ENCODE assay signal across 1 cellular context in the genomic region with DNA sequence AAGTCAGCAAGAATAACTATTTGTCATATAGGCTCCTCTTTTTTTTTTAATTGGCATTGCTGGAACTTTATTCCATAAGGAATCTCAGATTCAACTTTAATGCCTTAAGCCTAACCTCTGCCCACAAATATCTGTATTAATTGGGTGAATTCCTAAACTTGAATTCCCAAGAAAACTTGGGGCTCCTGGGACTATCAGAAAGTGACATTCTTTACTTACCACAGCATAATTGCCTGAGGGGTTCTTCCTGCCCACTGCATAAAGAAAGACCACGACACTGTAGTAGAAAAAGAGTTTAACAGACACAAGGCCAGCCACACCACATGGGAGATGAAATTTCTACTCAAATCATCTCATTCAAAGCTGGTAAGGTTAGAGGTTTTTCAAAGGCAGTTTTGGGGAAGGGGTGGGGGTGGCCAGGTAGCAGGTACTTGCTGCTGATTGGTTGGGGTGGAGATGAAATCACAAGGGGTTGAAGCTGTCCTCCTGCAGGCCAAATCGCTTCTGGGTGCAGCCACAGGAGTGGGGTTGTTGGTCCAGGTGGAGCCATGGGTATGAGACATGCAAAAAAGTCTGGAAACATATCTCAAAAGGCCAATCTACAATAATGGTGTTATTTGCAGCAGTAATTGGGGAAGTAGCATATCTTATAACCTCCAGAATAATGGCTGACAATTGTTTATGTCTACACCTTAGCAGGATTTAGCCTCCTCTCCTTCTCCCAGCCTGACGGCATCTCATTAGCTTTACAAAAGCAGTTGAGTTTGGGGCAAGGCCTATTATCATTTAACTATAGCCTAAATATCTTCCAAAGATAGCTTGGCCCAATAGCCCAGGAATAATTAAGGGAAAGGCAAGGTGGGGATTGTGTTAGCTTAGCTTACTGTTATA.
A peak's percentile ranks its signal among the peaks of the same experiment; 100 is the strongest.
TF ChIP-seq lines count a peak whose summit lies in the region.

No MANE protein-coding gene starts in this region.

TF ChIP-seq in GM23338, 12 proteins besides CTCF, POLR2A, EP300 and RAD21:
- TF ChIP-seq, protein P1, sequence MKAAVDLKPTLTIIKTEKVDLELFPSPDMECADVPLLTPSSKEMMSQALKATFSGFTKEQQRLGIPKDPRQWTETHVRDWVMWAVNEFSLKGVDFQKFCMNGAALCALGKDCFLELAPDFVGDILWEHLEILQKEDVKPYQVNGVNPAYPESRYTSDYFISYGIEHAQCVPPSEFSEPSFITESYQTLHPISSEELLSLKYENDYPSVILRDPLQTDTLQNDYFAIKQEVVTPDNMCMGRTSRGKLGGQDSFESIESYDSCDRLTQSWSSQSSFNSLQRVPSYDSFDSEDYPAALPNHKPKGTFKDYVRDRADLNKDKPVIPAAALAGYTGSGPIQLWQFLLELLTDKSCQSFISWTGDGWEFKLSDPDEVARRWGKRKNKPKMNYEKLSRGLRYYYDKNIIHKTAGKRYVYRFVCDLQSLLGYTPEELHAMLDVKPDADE (IDR thresholded peaks at IDR 0.05), result no peak
- TF ChIP-seq JUNB (IDR thresholded peaks at IDR 0.05; ENCODE audit: unreplicated experiment) (no peak), CREB1 (CRISPR knock-in tag; IDR thresholded peaks at IDR 0.05; ENCODE audit: low read depth) (peak; percentile 25; the same call in 1 of the 2 replicates), EZH2phosphoT487 (IDR thresholded peaks at IDR 0.05; ENCODE audit: unreplicated experiment) (no peak), EZH2 (IDR thresholded peaks at IDR 0.05; ENCODE audit: low read depth, unreplicated experiment) (no peak), ZNF114 (CRISPR knock-in tag; IDR thresholded peaks at IDR 0.05) (0 out of 2 replicates have a peak, but pooled peaks have one; percentile 67), NANOG (IDR thresholded peaks at IDR 0.05; ENCODE audit: borderline replicate concordance) (no peak), POLR2AphosphoS5 (IDR thresholded peaks at IDR 0.05; ENCODE audit: low read depth) (peak; percentile 73)
- TF ChIP-seq, protein P2, sequence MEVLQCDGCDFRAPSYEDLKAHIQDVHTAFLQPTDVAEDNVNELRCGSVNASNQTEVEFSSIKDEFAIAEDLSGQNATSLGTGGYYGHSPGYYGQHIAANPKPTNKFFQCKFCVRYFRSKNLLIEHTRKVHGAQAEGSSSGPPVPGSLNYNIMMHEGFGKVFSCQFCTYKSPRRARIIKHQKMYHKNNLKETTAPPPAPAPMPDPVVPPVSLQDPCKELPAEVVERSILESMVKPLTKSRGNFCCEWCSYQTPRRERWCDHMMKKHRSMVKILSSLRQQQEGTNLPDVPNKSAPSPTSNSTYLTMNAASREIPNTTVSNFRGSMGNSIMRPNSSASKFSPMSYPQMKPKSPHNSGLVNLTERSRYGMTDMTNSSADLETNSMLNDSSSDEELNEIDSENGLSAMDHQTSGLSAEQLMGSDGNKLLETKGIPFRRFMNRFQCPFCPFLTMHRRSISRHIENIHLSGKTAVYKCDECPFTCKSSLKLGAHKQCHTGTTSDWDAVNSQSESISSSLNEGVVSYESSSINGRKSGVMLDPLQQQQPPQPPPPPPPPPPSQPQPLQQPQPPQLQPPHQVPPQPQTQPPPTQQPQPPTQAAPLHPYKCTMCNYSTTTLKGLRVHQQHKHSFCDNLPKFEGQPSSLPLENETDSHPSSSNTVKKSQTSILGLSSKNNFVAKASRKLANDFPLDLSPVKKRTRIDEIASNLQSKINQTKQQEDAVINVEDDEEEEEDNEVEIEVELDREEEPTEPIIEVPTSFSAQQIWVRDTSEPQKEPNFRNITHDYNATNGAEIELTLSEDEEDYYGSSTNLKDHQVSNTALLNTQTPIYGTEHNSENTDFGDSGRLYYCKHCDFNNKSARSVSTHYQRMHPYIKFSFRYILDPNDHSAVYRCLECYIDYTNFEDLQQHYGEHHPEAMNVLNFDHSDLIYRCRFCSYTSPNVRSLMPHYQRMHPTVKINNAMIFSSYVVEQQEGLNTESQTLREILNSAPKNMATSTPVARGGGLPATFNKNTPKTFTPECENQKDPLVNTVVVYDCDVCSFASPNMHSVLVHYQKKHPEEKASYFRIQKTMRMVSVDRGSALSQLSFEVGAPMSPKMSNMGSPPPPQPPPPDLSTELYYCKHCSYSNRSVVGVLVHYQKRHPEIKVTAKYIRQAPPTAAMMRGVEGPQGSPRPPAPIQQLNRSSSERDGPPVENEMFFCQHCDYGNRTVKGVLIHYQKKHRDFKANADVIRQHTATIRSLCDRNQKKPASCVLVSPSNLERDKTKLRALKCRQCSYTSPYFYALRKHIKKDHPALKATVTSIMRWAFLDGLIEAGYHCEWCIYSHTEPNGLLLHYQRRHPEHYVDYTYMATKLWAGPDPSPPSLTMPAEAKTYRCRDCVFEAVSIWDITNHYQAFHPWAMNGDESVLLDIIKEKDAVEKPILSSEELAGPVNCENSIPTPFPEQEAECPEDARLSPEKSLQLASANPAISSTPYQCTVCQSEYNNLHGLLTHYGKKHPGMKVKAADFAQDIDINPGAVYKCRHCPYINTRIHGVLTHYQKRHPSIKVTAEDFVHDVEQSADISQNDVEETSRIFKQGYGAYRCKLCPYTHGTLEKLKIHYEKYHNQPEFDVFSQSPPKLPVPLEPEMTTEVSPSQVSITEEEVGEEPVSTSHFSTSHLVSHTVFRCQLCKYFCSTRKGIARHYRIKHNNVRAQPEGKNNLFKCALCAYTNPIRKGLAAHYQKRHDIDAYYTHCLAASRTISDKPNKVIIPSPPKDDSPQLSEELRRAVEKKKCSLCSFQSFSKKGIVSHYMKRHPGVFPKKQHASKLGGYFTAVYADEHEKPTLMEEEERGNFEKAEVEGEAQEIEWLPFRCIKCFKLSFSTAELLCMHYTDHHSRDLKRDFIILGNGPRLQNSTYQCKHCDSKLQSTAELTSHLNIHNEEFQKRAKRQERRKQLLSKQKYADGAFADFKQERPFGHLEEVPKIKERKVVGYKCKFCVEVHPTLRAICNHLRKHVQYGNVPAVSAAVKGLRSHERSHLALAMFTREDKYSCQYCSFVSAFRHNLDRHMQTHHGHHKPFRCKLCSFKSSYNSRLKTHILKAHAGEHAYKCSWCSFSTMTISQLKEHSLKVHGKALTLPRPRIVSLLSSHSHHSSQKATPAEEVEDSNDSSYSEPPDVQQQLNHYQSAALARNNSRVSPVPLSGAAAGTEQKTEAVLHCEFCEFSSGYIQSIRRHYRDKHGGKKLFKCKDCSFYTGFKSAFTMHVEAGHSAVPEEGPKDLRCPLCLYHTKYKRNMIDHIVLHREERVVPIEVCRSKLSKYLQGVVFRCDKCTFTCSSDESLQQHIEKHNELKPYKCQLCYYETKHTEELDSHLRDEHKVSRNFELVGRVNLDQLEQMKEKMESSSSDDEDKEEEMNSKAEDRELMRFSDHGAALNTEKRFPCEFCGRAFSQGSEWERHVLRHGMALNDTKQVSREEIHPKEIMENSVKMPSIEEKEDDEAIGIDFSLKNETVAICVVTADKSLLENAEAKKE (CRISPR knock-in tag; IDR thresholded peaks at IDR 0.05), result peak; percentile 64
